21 cellular contexts compared by ENCODE assay signal in genomic region chr10:3412646-3413045, GRCh38.
"Had no signal": no experiment of that assay in that cellular context is flagged by ENCODE, and none has a peak within 500 bp of the region (broad histone marks: within the 10 kb centered on the region; RNA-seq: fewer than 3 reads in every experiment).

No MANE protein-coding gene starts in this region.

- H3K79me2 ChIP-seq: hepatocyte had no signal

- H3K9me3 ChIP-seq: stomach, thoracic aorta, transverse colon had no signal

- H3K27ac ChIP-seq: dorsolateral prefrontal cortex, hepatocyte, stomach, thoracic aorta, transverse colon had no signal

- H3K4me1 ChIP-seq: stomach, transverse colon had no signal

- H3K4me2 ChIP-seq: hepatocyte had no signal

- ATAC-seq: left colon; left ventricle myocardium superior; natural killer cell; stimulated activated memory B cell treated with anti-CD40 and anti-IgM and Interleukin-4, amounts not matched to agents 10 μg/mL and 1 μg/mL and 100 μg/mL, for 72 hours had no signal

- H3K36me3 ChIP-seq: stomach, thoracic aorta, transverse colon had no signal

- H3K4me1 Mint-ChIP-seq: stimulated activated memory B cell treated with anti-CD40 and anti-IgM and Interleukin-4, amounts not matched to agents 10 μg/mL and 1 μg/mL and 100 μg/mL, for 72 hours had no signal

- H3K27ac Mint-ChIP-seq: mesothelial cell of epicardium; natural killer cell; stimulated activated memory B cell treated with anti-CD40 and anti-IgM and Interleukin-4, amounts not matched to agents 10 μg/mL and 1 μg/mL and 100 μg/mL, for 72 hours had no signal

- H2AFZ ChIP-seq: hepatocyte had no signal

- H3K4me3 Mint-ChIP-seq: mesothelial cell of epicardium; natural killer cell; neural crest cell; stimulated activated memory B cell treated with anti-CD40 and anti-IgM and Interleukin-4, amounts not matched to agents 10 μg/mL and 1 μg/mL and 100 μg/mL, for 72 hours had no signal

- DNase-seq: caudate nucleus; cortex of kidney; dorsolateral prefrontal cortex; effector CD8-positive, alpha-beta T cell; foreskin melanocyte; kidney; left colon; left ventricle myocardium superior; natural killer cell; occipital lobe; small intestine; stimulated activated CD4-positive, alpha-beta T cell treated with anti-CD3 and anti-CD28 coated beads, Interleukin-2, amount 100 ng/mL, for 48 hours; stimulated activated CD8-positive, alpha-beta memory T cell treated with anti-CD3 and anti-CD28 coated beads, Interleukin-4, amount 100 ng/mL, for 48 hours; stomach; substantia nigra; transverse colon had no signal

- H3K4me3 ChIP-seq: dorsolateral prefrontal cortex, hepatocyte, stomach, thoracic aorta, transverse colon had no signal

- H3K27me3 ChIP-seq: dorsolateral prefrontal cortex, hepatocyte, stomach, transverse colon had no signal

- H3K36me3 Mint-ChIP-seq: natural killer cell; stimulated activated memory B cell treated with anti-CD40 and anti-IgM and Interleukin-4, amounts not matched to agents 10 μg/mL and 1 μg/mL and 100 μg/mL, for 72 hours had no signal
